ENCODE assay signal across 19 cellular contexts in the genomic region with DNA sequence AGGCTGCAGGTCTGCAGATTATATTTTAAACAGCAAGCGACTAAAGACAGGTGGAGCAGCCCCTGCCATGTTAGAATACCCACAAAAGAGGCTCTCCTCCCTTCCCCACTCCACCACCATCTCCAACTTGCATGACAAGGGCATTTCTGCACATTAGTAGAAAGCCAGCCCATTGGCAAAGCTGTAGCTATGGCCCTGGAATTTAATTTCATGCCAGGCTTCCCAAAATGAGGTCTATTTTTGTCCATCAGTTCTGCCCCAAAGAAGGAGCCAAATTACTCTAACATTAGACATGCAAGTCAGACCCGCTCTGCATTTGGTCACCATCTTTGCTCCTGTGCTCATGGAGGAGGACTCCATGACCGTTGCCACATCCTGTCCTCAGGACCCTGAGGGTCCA.
"Had no signal": no experiment of that assay in that cellular context is flagged by ENCODE, and none has a peak within 500 bp of the region (broad histone marks: within the 10 kb centered on the region; RNA-seq: fewer than 3 reads in every experiment).

No MANE protein-coding gene starts in this region.

- ATAC-seq: activated CD8-positive, alpha-beta memory T cell treated with anti-CD3 and anti-CD28 coated beads, Interleukin-2, amount 10 ng/mL, durations not matched to agents 7 days and 5 days; activated naive CD8-positive, alpha-beta T cell treated with anti-CD3 and anti-CD28 coated beads, Interleukin-2, amount 50 U/mL, for 24 hours; lower lobe of right lung; naive thymus-derived CD4-positive, alpha-beta T cell; stimulated activated memory B cell treated with anti-CD40 and anti-IgM and Interleukin-4, amounts not matched to agents 10 μg/mL and 1 μg/mL and 100 μg/mL, for 72 hours; T-cell had no signal

- H3K9ac ChIP-seq: parathyroid adenoma, SK-N-SH had no signal

- H2AFZ ChIP-seq: parathyroid adenoma had no signal

- H3K4me2 ChIP-seq: SK-N-SH had no signal

- H3K27ac ChIP-seq: colonic mucosa, lower lobe of right lung, parathyroid adenoma, transverse colon had no signal

- H3K4me1 ChIP-seq: colonic mucosa, lower lobe of right lung, parathyroid adenoma had no signal

- H3K27me3 ChIP-seq: colonic mucosa, esophagus squamous epithelium, transverse colon had no signal

- H3K36me3 ChIP-seq: colonic mucosa, esophagus squamous epithelium, lower lobe of right lung, transverse colon had no signal

- H3K4me3 ChIP-seq: colonic mucosa, esophagus squamous epithelium, lower lobe of right lung, transverse colon had no signal

- DNase-seq: activated CD4-positive, alpha-beta T cell treated with anti-CD3 and anti-CD28 coated beads, Interleukin-2, amount 50 U/mL, for 48 hours; activated CD8-positive, alpha-beta memory T cell treated with anti-CD3 and anti-CD28 coated beads, Interleukin-2, amount 10 ng/mL, durations not matched to agents 7 days and 5 days; activated naive CD4-positive, alpha-beta T cell treated with anti-CD3 and anti-CD28 coated beads for 36 hours; activated naive CD8-positive, alpha-beta T cell treated with anti-CD3 and anti-CD28 coated beads, Interleukin-2, amount 50 U/mL, for 24 hours; activated T-cell treated with anti-CD3 and anti-CD28 coated beads, Interleukin-2, amount 50 U/mL, for 1 hour; colonic mucosa; effector CD4-positive, alpha-beta T cell; esophagus squamous epithelium; foreskin fibroblast; immature natural killer cell; lower lobe of right lung; naive thymus-derived CD4-positive, alpha-beta T cell; SK-N-SH; stimulated activated CD4-positive, alpha-beta T cell treated with anti-CD3 and anti-CD28 coated beads, Interleukin-2, amount 100 ng/mL, for 48 hours; T-cell; T-helper 9 cell; transverse colon had no signal

- H3K9me3 ChIP-seq: colonic mucosa, esophagus squamous epithelium, lower lobe of right lung, SK-N-SH, transverse colon had no signal
